In genomic region chr22:44026630-44027511, GRCh38 we compare ENCODE assay signal across 8 cellular contexts. TPM values are rescaled to one million over a fixed set of nuclear protein-coding genes. Genes with fewer than 3 reads are reported as not detected.
A peak's percentile ranks its signal among the peaks of the same experiment; 100 is the strongest.
DNase-seq lines count a peak whose midpoint lies in the region; ATAC-seq and TF ChIP-seq lines count a peak whose summit lies in the region.

No MANE protein-coding gene starts in this region.

- H3K9me3 ChIP-seq in HAP-1, result no peaks in the 10 kb centered on the region

- peak; percentile 52; the same call in 1 of the 2 replicates for TF ChIP-seq POLR2A in Raji (IDR thresholded peaks at IDR 0.05; ENCODE audit: insufficient read depth, low read depth, low read length)

- peak; percentile 66 to 84 for DNase-seq in HAP-1 (ENCODE audit: low spot score in 2 of 2)
- DNase-seq in activated effector memory CD4-positive, alpha-beta T cell treated with Interleukin-2 at 50 U/mL for 16 hours, result peak; percentile 31
- DNase-seq in left colon, result peak; percentile 76 to 83
- DNase-seq in stimulated activated CD4-positive, alpha-beta T cell treated with anti-CD3 and anti-CD28 coated beads, TNF-alpha, amount 100 ng/mL, for 1 hour (ENCODE audit: low read depth in 3 of 3, low spot score in 1 of 3), result peak; percentile 19 to 22 (median 21)
- no peak for DNase-seq in NCI-H345 (lab: John Stamatoyannopoulos, UW)
- no peak for DNase-seq in NCI-H2227 treated with DMSO at 0.1 percent for 48 hours (lab: John Stamatoyannopoulos, UW)

- peaks cover 3% of the 10 kb centered on the region for H3K36me3 ChIP-seq in HAP-1 (replicated peaks)

- in situ Hi-C loops in HAP-1 (cut with MboI; ENCODE audit: low sequenced_read_pairs), result no loop called here

- no peaks in the 10 kb centered on the region for H3K27me3 ChIP-seq in HAP-1 (ENCODE audit: low read depth)

- intact Hi-C loops in left colon (cut with DNase I, micrococcal nuclease), result no loop called here

- H3K4me3 ChIP-seq in GM08714 (ENCODE audit: low read length), result peak overlapping the region; percentile 83; the same call in 1 of the 2 replicates
- peak overlapping the region; percentile 50 for H3K4me3 ChIP-seq in HAP-1

- H3K4me1 ChIP-seq in HAP-1, result peaks cover 21% of the 10 kb centered on the region

- peak; percentile 35 for ATAC-seq in left colon

RNA-seq across cellular contexts. Expression of gene PARVB, which starts 2.8 kb away (rescaled TPM):
- total RNA-seq in left colon, result 10 to 100 TPM in 1 of 2 donors, 1 to 10 TPM in 1; 7.8 to 13.5 TPM

Comparison
In these comparisons a context has a peak if more than half of its experiments do, and no peak if none do; other contexts are left out.
1. DNase-seq: peak in HAP-1 (2 of 2), activated effector memory CD4-positive, alpha-beta T cell treated with Interleukin-2 at 50 U/mL for 16 hours (single experiment), left colon (2 of 2) and stimulated activated CD4-positive, alpha-beta T cell treated with anti-CD3 and anti-CD28 coated beads, TNF-alpha, amount 100 ng/mL, for 1 hour (3 of 3); none in NCI-H345 (single experiment) and NCI-H2227 treated with DMSO at 0.1 percent for 48 hours (single experiment).